In genomic region chr17:40108818-40109470, GRCh38 we compare ENCODE assay signal across 8 cellular contexts. TPM values are rescaled to one million over a fixed set of nuclear protein-coding genes. Genes with fewer than 3 reads are reported as not detected.
A peak's percentile ranks its signal among the peaks of the same experiment; 100 is the strongest.
DNase-seq lines count a peak whose midpoint lies in the region; ATAC-seq, FAIRE-seq and TF ChIP-seq lines count a peak whose summit lies in the region.
"Not testable (repeated sequence)": the region's sequence is repeated elsewhere in the genome, so short reads cannot be mapped to it uniquely, and the experiment has no call there.

No MANE protein-coding gene starts in this region.

- H4K20me1 ChIP-seq in BLaER1 treated with 17β-estradiol and CSF1 and Interleukin-3, amounts not matched to agents 10 nM and 100 nM = not testable (repeated sequence)

- CTCF ChIA-PET in RWPE1 (lab: Yijun Ruan, JAX) = not testable (repeated sequence)
- CTCF ChIA-PET in naive thymus-derived CD4-positive, alpha-beta T cell (lab: Charles Lee) = interaction anchor here (1.0 to 7.3 kb wide), 5 partner anchors 11 to 60 kb away, joined by 5 to 133 read pairs (median 88); partner anchors contain the start of genes NR1D1 and THRA

- POLR2A ChIA-PET in RWPE1 (lab: Yijun Ruan, JAX; ENCODE audit: low non-redundant PET) = interaction anchor here (0.6 to 0.7 kb wide), 2 partner anchors 12 to 109 kb away, joined by 3 to 6 read pairs; no protein-coding TSS in a partner anchor
- POLR2A ChIA-PET in naive thymus-derived CD4-positive, alpha-beta T cell (lab: Charles Lee) = interaction anchor here (0.7 to 9.0 kb wide), 10 partner anchors 10 to 67 kb away, joined by 3 to 291 read pairs (median 8); partner anchors contain the start of genes MSL1, NR1D1 and THRA

- H3K4me3 ChIP-seq in BLaER1 treated with 17β-estradiol and CSF1 and Interleukin-3, amounts not matched to agents 10 nM and 100 nM; adrenal gland; kidney (ENCODE audit: low read length in 2 of 2); naive thymus-derived CD4-positive, alpha-beta T cell (ENCODE audit: low read length); sigmoid colon; thymus (ENCODE audit: low read length): not testable (repeated sequence)

- H3K36me3 Mint-ChIP-seq in effector memory CD8-positive, alpha-beta T cell (ENCODE audit: insufficient read depth) = peaks cover 20% of the 10 kb centered on the region
- H3K36me3 Mint-ChIP-seq in naive thymus-derived CD4-positive, alpha-beta T cell = not testable (repeated sequence)

- TF ChIP-seq EP300 in sigmoid colon (IDR thresholded peaks at IDR 0.05) = not testable (repeated sequence)

- peak overlapping the region; percentile 74 to 96 (median 87); a peak in 20 of 22 replicates for H3K27ac ChIP-seq in BLaER1 treated with 17β-estradiol and CSF1 and Interleukin-3, amounts not matched to agents 10 nM and 100 nM
- H3K27ac ChIP-seq in RWPE1 (peak overlapping the region; percentile 76), adrenal gland (peak overlapping the region; percentile 75 to 96 (median 94)), kidney (ENCODE audit: low read depth in 2 of 2, low read length in 2 of 2) (peak overlapping the region; percentile 94 to 96), sigmoid colon (peak overlapping the region; percentile 97 to 100 (median 98)), thymus (ENCODE audit: low read depth) (peak overlapping the region; percentile 46)
- peak overlapping the region; percentile 87 for H3K27ac ChIP-seq in naive thymus-derived CD4-positive, alpha-beta T cell (ENCODE audit: low read depth, low read length)

- not testable (repeated sequence) for H3K9me3 ChIP-seq in BLaER1 treated with 17β-estradiol and CSF1 and Interleukin-3, amounts not matched to agents 10 nM and 100 nM (replicated peaks in 1 of 11); adrenal gland (replicated peaks in 1 of 3); kidney (ENCODE audit: control insufficient read depth in 1 of 2, low read length in 2 of 2); naive thymus-derived CD4-positive, alpha-beta T cell (ENCODE audit: control insufficient read depth in 2 of 3, low read length in 3 of 3); sigmoid colon; thymus (ENCODE audit: control insufficient read depth)

- H3K4me2 ChIP-seq in BLaER1 treated with 17β-estradiol and CSF1 and Interleukin-3, amounts not matched to agents 10 nM and 100 nM = peak overlapping the region; percentile 70 to 94 (median 90)

- H3K4me1 ChIP-seq in BLaER1 treated with 17β-estradiol and CSF1 and Interleukin-3, amounts not matched to agents 10 nM and 100 nM = peaks cover 91 to 98% (median 96%) of the 10 kb centered on the region in 10 experiments
- H3K4me1 ChIP-seq in adrenal gland (replicated peaks in 1 of 2) = peaks cover 64 to 75% of the 10 kb centered on the region in 2 donors
- H3K4me1 ChIP-seq in kidney (ENCODE audit: control insufficient read depth in 1 of 2, insufficient read depth in 1 of 2, low read depth in 1 of 2, low read length in 2 of 2) = peaks cover 56 to 77% of the 10 kb centered on the region in 2 donors
- H3K4me1 ChIP-seq in naive thymus-derived CD4-positive, alpha-beta T cell (ENCODE audit: control insufficient read depth in 2 of 2, insufficient read depth in 2 of 2, low read length in 2 of 2) = peaks cover 89 to 97% of the 10 kb centered on the region in 2 donors
- peaks cover 0 to 98% (median 94%) of the 10 kb centered on the region in 4 donors for H3K4me1 ChIP-seq in sigmoid colon
- H3K4me1 ChIP-seq in thymus (ENCODE audit: control insufficient read depth, insufficient read depth, low read length) = peaks cover 75% of the 10 kb centered on the region

- not testable (repeated sequence) for H3K27me3 ChIP-seq in BLaER1 treated with 17β-estradiol and CSF1 and Interleukin-3, amounts not matched to agents 10 nM and 100 nM; adrenal gland; naive thymus-derived CD4-positive, alpha-beta T cell (ENCODE audit: control insufficient read depth in 2 of 2, insufficient read depth in 2 of 2, low read length in 2 of 2); sigmoid colon; thymus (ENCODE audit: control insufficient read depth, insufficient read depth)

- not testable (repeated sequence) for H3K27me3 Mint-ChIP-seq in effector memory CD8-positive, alpha-beta T cell
- H3K27me3 Mint-ChIP-seq in naive thymus-derived CD4-positive, alpha-beta T cell = peaks cover 0 to 24% (median 0%) of the 10 kb centered on the region in 5 donors

- H3K27ac Mint-ChIP-seq in effector memory CD8-positive, alpha-beta T cell = peak overlapping the region; percentile 98 to 99
- peak overlapping the region in 8 of 9 donors; percentile 97 to 100 (median 100) for H3K27ac Mint-ChIP-seq in naive thymus-derived CD4-positive, alpha-beta T cell

- H3K9ac ChIP-seq in BLaER1 treated with 17β-estradiol and CSF1 and Interleukin-3, amounts not matched to agents 10 nM and 100 nM = peak overlapping the region in 9 of 11 experiments; percentile 61 to 87 (median 75); a peak in 12 of 22 replicates
- peak overlapping the region in 1 of 2 donors; percentile 48 for H3K9ac ChIP-seq in kidney (ENCODE audit: low read length in 2 of 2)

- not testable (repeated sequence) for TF ChIP-seq CTCF in RWPE1 (conservative IDR thresholded peaks at IDR 0.05; ENCODE audit: low read depth); adrenal gland (IDR thresholded peaks at IDR 0.05); kidney (IDR thresholded peaks at IDR 0.05; ENCODE audit: borderline replicate concordance, extremely low read depth, insufficient read depth); sigmoid colon (IDR thresholded peaks at IDR 0.05)

- peak overlapping the region; percentile 52 to 71 for H3K4me3 Mint-ChIP-seq in effector memory CD8-positive, alpha-beta T cell
- peak overlapping the region in 6 of 10 donors; percentile 9 to 88 (median 76) for H3K4me3 Mint-ChIP-seq in naive thymus-derived CD4-positive, alpha-beta T cell

- ATAC-seq in effector memory CD8-positive, alpha-beta T cell (replicated peaks); naive thymus-derived CD4-positive, alpha-beta T cell: not testable (repeated sequence)

- H3K4me1 Mint-ChIP-seq in effector memory CD8-positive, alpha-beta T cell (ENCODE audit: low read depth in 2 of 2) = peaks cover 82 to 85% of the 10 kb centered on the region in 2 donors
- peaks cover 82 to 99% (median 92%) of the 10 kb centered on the region in 7 donors for H3K4me1 Mint-ChIP-seq in naive thymus-derived CD4-positive, alpha-beta T cell

- not testable (repeated sequence) for FAIRE-seq in kidney (lab: Jason Lieb, UNC)

- DNase-seq in RWPE1 (ENCODE audit: low spot score); effector memory CD8-positive, alpha-beta T cell; naive thymus-derived CD4-positive, alpha-beta T cell: not testable (repeated sequence)
- DNase-seq in adrenal gland (peak in 4 of 7 donors; percentile 18 to 55 (median 35)), kidney (peak; percentile 54), sigmoid colon (peak; percentile 66)

- intact Hi-C loops in adrenal gland (cut with DNase I); kidney (cut with DNase I): not testable (repeated sequence)
- intact Hi-C loops in naive thymus-derived CD4-positive, alpha-beta T cell (cut with micrococcal nuclease) = loop anchor here (1.0 to 10.0 kb wide), 3 partner anchors 10 to 496 kb away; no protein-coding TSS in a partner anchor
- intact Hi-C loops in sigmoid colon (cut with DNase I) = loop anchor here (1.0 kb wide), 1 partner anchor 10 kb away; no protein-coding TSS in a partner anchor

- WGBS in adrenal gland, 4 donors = 76 to 88% (median 83%) methylated on average over 7 to 11 of the region's 11 CpGs
- 76 to 88% methylated on average over 11 of the region's 11 CpGs for WGBS in sigmoid colon, 2 donors
- whole genome bisulfite sequencing in thymus = 97% methylated on average over 11 of the region's 11 CpGs

- H3K9me3 Mint-ChIP-seq in effector memory CD8-positive, alpha-beta T cell; naive thymus-derived CD4-positive, alpha-beta T cell: not testable (repeated sequence)

- not testable (repeated sequence) for TF ChIP-seq POLR2A in adrenal gland (IDR thresholded peaks at IDR 0.05); sigmoid colon (IDR thresholded peaks at IDR 0.05)

- H3K36me3 ChIP-seq in BLaER1 treated with 17β-estradiol and CSF1 and Interleukin-3, amounts not matched to agents 10 nM and 100 nM; adrenal gland (replicated peaks in 1 of 2); kidney (ENCODE audit: control insufficient read depth in 1 of 2, insufficient read depth in 2 of 2, low read length in 2 of 2); naive thymus-derived CD4-positive, alpha-beta T cell (ENCODE audit: control insufficient read depth in 2 of 3, insufficient read depth in 3 of 3, low read length in 3 of 3); sigmoid colon; thymus (ENCODE audit: control insufficient read depth, insufficient read depth): not testable (repeated sequence)

RNA-seq across cellular contexts. Expression of gene NR1D1, which starts 8.6 kb away (rescaled TPM):
- 10 to 100 TPM; 14.0 to 69.1 (median 41.4) TPM for total RNA-seq in adrenal gland
- polyA plus RNA-seq in adrenal gland = 10 to 100 TPM; 34.5 to 59.0 (median 36.6) TPM
- total RNA-seq in kidney = 30.8 TPM
- 7.1 TPM for polyA plus RNA-seq in kidney (ENCODE audit: insufficient read depth, low read depth, low replicate concordance)
- 10 to 100 TPM in 4 of 5 experiments, 1 to 10 TPM in 1; 3.6 to 34.2 (median 17.3) TPM for total RNA-seq in naive thymus-derived CD4-positive, alpha-beta T cell
- 10 to 100 TPM in 1 of 2 donors, 1 to 10 TPM in 1; 4.7 to 11.2 TPM for polyA plus RNA-seq in naive thymus-derived CD4-positive, alpha-beta T cell
- 10 to 100 TPM in 3 of 4 donors, 1 to 10 TPM in 1; 4.1 to 12.8 (median 11.9) TPM for total RNA-seq in sigmoid colon
- 10 to 100 TPM in 1 of 3 donors, 1 to 10 TPM in 2; 4.4 to 11.4 (median 8.1) TPM for polyA plus RNA-seq in sigmoid colon
- polyA plus RNA-seq in thymus = 3.2 TPM

RNA-seq across cellular contexts. Expression of gene MSL1, which starts 12.8 kb away (rescaled TPM):
- total RNA-seq in adrenal gland (100 to 1,000 TPM in 1 of 8 donors, 10 to 100 TPM in 7; 47.8 to 100 (median 69.1) TPM), kidney (75.4 TPM), sigmoid colon (10 to 100 TPM; 52.3 to 92.2 (median 58.0) TPM)
- polyA plus RNA-seq in adrenal gland (100 to 1,000 TPM in 2 of 3 donors, 10 to 100 TPM in 1; 74.2 to 143 (median 128) TPM), kidney (ENCODE audit: insufficient read depth, low read depth, low replicate concordance) (34.9 TPM), sigmoid colon (10 to 100 TPM; 29.4 to 63.5 (median 34.0) TPM), thymus (126 TPM)
- total RNA-seq in naive thymus-derived CD4-positive, alpha-beta T cell = 100 to 1,000 TPM in 4 of 5 experiments, 10 to 100 TPM in 1; 97.0 to 145 (median 113) TPM
- polyA plus RNA-seq in naive thymus-derived CD4-positive, alpha-beta T cell = 10 to 100 TPM in 1 of 2 donors, 1 to 10 TPM in 1; 8.0 to 11.3 TPM

RNA-seq across cellular contexts. Expression of gene CASC3, which starts 31.4 kb away (rescaled TPM):
- total RNA-seq in adrenal gland (10 to 100 TPM; 36.2 to 72.4 (median 61.7) TPM), kidney (90.8 TPM), sigmoid colon (10 to 100 TPM; 60.2 to 94.4 (median 70.7) TPM)
- polyA plus RNA-seq in adrenal gland (10 to 100 TPM; 36.2 to 65.1 (median 57.5) TPM), kidney (ENCODE audit: insufficient read depth, low read depth, low replicate concordance) (32.2 TPM), sigmoid colon (10 to 100 TPM; 22.4 to 42.3 (median 24.0) TPM), thymus (38.3 TPM)
- 100 to 1,000 TPM in 4 of 5 experiments, 10 to 100 TPM in 1; 93.4 to 160 (median 144) TPM for total RNA-seq in naive thymus-derived CD4-positive, alpha-beta T cell
- polyA plus RNA-seq in naive thymus-derived CD4-positive, alpha-beta T cell = 10 to 100 TPM; 43.5 to 51.5 TPM

RNA-seq across cellular contexts. Expression of gene THRA, which starts 46.2 kb away (rescaled TPM):
- total RNA-seq in adrenal gland = 100 to 1,000 TPM in 3 of 8 donors, 10 to 100 TPM in 5; 46.1 to 110 (median 76.4) TPM
- 10 to 100 TPM; 41.8 to 62.3 (median 50.9) TPM for polyA plus RNA-seq in adrenal gland
- 63.9 TPM for total RNA-seq in kidney
- polyA plus RNA-seq in kidney (ENCODE audit: insufficient read depth, low read depth, low replicate concordance) = 40.8 TPM
- total RNA-seq in naive thymus-derived CD4-positive, alpha-beta T cell = 10 to 100 TPM in 4 of 5 experiments, 1 to 10 TPM in 1; 3.2 to 55.9 (median 48.4) TPM
- polyA plus RNA-seq in naive thymus-derived CD4-positive, alpha-beta T cell = 10 to 100 TPM; 17.7 to 26.2 TPM
- total RNA-seq in sigmoid colon = 10 to 100 TPM; 78.8 to 86.1 (median 83.8) TPM
- 10 to 100 TPM; 25.4 to 35.4 (median 25.8) TPM for polyA plus RNA-seq in sigmoid colon
- 14.3 TPM for polyA plus RNA-seq in thymus

RNA-seq across cellular contexts. Expression of gene MED24, which starts 54.7 kb away (rescaled TPM):
- total RNA-seq in adrenal gland (100 to 1,000 TPM in 1 of 8 donors, 10 to 100 TPM in 7; 57.1 to 127 (median 78.1) TPM), kidney (66.3 TPM), sigmoid colon (10 to 100 TPM; 27.3 to 64.8 (median 31.7) TPM)
- polyA plus RNA-seq in adrenal gland (100 to 1,000 TPM in 1 of 3 donors, 10 to 100 TPM in 2; 50.3 to 103 (median 92.9) TPM), kidney (ENCODE audit: insufficient read depth, low read depth, low replicate concordance) (53.7 TPM), sigmoid colon (10 to 100 TPM; 19.2 to 83.0 (median 29.1) TPM), thymus (49.5 TPM)
- 100 to 1,000 TPM in 1 of 5 experiments, 10 to 100 TPM in 4; 82.9 to 103 (median 91.4) TPM for total RNA-seq in naive thymus-derived CD4-positive, alpha-beta T cell
- polyA plus RNA-seq in naive thymus-derived CD4-positive, alpha-beta T cell = 10 to 100 TPM; 46.7 to 62.7 TPM

Comparison
In these comparisons a context has a peak if more than half of its experiments do, and no peak if none do; other contexts are left out.
1. H3K27ac ChIP-seq: peak in every context shown above with its lines; median percentile 98 in sigmoid colon; 95 in kidney; 94 in adrenal gland; 87 in BLaER1 treated with 17β-estradiol and CSF1 and Interleukin-3, amounts not matched to agents 10 nM and 100 nM; 87 in naive thymus-derived CD4-positive, alpha-beta T cell; 76 in RWPE1; 46 in thymus.